Comparison of ENCODE assay signal across 8 cellular contexts in the genomic region with DNA sequence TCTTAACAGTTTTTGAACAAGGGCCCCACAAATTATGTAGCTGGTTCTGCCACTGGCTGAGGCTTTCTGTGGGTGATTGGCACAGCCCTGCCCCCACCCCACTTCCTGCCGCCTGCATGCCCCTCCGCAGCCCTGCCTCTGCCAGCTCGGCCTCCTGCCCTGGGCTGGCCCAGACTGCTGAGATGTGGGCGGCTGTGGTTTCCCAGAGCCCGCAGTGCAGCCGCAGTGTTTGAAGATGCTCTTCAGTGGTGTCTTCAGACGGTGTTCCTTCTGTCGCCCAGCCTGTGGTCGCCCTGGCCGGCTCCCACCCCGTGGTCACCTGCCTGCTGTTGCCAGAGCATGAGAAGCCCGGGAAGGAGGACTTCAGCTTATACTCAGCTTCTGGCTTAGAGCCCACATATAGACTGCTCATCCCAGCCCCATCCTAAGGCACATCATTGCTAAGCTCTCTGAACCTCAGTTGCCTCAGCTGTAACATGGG.
DNase-seq lines count a peak whose midpoint lies in the region; ATAC-seq lines count a peak whose summit lies in the region.

No MANE protein-coding gene starts in this region.

- CTCF ChIA-PET in T-cell (lab: Charles Lee), result no interaction called here

- H3K4me1 Mint-ChIP-seq in T-cell, result peaks cover 34 to 44% (median 36%) of the 10 kb centered on the region in 3 donors

- peak in 33 of 34 experiments; percentile 12 to 63 (median 46) for DNase-seq in T-cell
- peak; percentile 68 for DNase-seq in astrocyte of the hippocampus (ENCODE audit: low read depth, low spot score)
- peak; percentile 12 to 45 for DNase-seq in stimulated activated CD4-positive, alpha-beta T cell treated with anti-CD3 and anti-CD28 coated beads, Interleukin-12 subunit alpha, Interleukin-12 subunit beta, amount 100 ng/mL, for 24 hours (ENCODE audit: low read depth in 2 of 2)
- DNase-seq in occipital lobe (lab: John Stamatoyannopoulos, UW), result no peak
- DNase-seq in NCI-H2081 treated with DMSO at 0.1 percent for 48 hours (lab: John Stamatoyannopoulos, UW), result no peak

- no peaks in the 10 kb centered on the region for H3K36me3 Mint-ChIP-seq in T-cell

- POLR2A ChIA-PET in T-cell (lab: Charles Lee), result no interaction called here

- no peaks in the 10 kb centered on the region for H3K9me3 Mint-ChIP-seq in T-cell

- H3K27me3 Mint-ChIP-seq in T-cell, result peaks cover 0 to 4% of the 10 kb centered on the region in 2 donors

- peak overlapping the region in 1 of 3 donors; percentile 53 for H3K4me3 Mint-ChIP-seq in T-cell

- ATAC-seq in GM18907 (IDR thresholded peaks at IDR 0.05; ENCODE audit: unreplicated experiment) (peak; percentile 64), T-cell (replicated peaks in 1 of 4) (peak; percentile 82 to 92 (median 84)), GM19351 (IDR thresholded peaks at IDR 0.05; ENCODE audit: unreplicated experiment) (no peak), GM21515 (IDR thresholded peaks at IDR 0.05; ENCODE audit: unreplicated experiment) (no peak)

- H3K27ac Mint-ChIP-seq in T-cell, result peak overlapping the region in 1 of 2 donors; percentile 58

Comparison
In these comparisons a context has a peak if more than half of its experiments do, and no peak if none do; other contexts are left out.
1. ATAC-seq: peak in GM18907 (single experiment) and T-cell (4 of 4); none in GM19351 (single experiment) and GM21515 (single experiment).
2. DNase-seq: peak in T-cell (33 of 34), astrocyte of the hippocampus (single experiment) and stimulated activated CD4-positive, alpha-beta T cell treated with anti-CD3 and anti-CD28 coated beads, Interleukin-12 subunit alpha, Interleukin-12 subunit beta, amount 100 ng/mL, for 24 hours (2 of 2); none in occipital lobe (single experiment) and NCI-H2081 treated with DMSO at 0.1 percent for 48 hours (single experiment).